In the genomic region with DNA sequence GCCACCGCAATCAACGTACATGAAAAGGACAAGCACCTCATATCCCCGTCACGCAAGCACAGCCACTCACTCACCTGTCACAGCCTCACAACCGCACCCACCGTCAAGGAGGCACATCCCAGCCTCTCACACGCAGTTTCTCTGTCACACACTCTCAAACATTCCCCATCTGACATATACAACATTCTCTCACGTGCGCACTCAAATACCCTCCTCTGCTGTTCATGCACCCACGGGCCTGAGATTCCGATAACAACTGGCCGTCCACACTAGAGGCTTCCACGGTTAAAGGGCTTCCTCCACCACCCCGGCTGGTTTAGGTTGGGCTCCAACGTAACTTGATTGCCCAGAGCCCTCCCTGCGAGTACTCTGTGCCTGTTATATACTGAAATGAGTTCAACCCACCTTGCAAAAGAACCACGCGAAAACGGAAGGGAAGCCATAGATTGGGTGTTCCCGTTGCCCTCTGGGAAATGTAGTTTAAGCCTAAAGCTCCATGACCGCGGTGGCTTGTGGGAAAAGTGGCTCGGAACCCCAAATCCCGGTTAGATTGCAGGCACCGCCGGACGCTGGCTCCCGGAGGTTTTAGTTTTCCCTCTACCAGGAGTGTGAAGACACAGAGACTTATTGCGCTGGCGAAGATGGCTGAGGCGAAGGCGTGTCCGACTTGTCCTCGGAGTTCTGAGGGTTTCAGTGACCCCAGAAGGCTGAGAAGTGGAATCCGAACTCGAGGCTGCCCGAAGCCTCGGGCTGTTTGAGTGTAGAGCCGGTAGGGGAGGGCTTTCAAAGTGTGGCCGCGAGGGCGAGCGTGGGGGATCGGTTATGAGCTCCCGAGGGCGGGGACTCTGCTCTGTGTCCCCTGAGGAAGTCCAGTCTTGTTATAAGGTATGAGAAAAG, we compare ENCODE assay signal across 1 cellular context.
TF ChIP-seq lines count a peak whose summit lies in the region.

Gene ZNF573 (minus strand): TSS at position 448 of the 897 bp plus-strand sequence. CDS start 5,857 bp downstream, outside the sequence.

TF ChIP-seq in HepG2, 621 proteins besides CTCF, POLR2A, EP300 and RAD21 (continued from another document and continues in another):
- TF ChIP-seq ZBTB7B (CRISPR knock-in tag; IDR thresholded peaks at IDR 0.05) (peak; percentile 24; the same call in 1 of the 2 replicates), ZNF7 (CRISPR knock-in tag; IDR thresholded peaks at IDR 0.05) (no peak), ZNF678 (CRISPR knock-in tag; IDR thresholded peaks at IDR 0.05) (no peak; the same call in 1 of the 2 replicates), NFYB (CRISPR knock-in tag; IDR thresholded peaks at IDR 0.05) (peak; percentile 35; the same call in 1 of the 2 replicates), HMGA1 (CRISPR knock-in tag; conservative IDR thresholded peaks at IDR 0.05) (no peak), ZFP36L2 (CRISPR knock-in tag; IDR thresholded peaks at IDR 0.05) (no peak), SIN3B (IDR thresholded peaks at IDR 0.05; ENCODE audit: low read length) (no peak), CCDC6 (CRISPR knock-in tag; IDR thresholded peaks at IDR 0.05) (peak; percentile 56; the same call in 1 of the 2 replicates), HDAC6 (IDR thresholded peaks at IDR 0.05; ENCODE audit: low read depth, low read length) (no peak), SETDB1 (CRISPR knock-in tag; IDR thresholded peaks at IDR 0.05; ENCODE audit: borderline replicate concordance) (no peak), KLF11 (CRISPR knock-in tag; IDR thresholded peaks at IDR 0.05) (no peak), CBFB (CRISPR knock-in tag; IDR thresholded peaks at IDR 0.05) (no peak), LCORL (IDR thresholded peaks at IDR 0.05) (no peak), LCORL (CRISPR knock-in tag; IDR thresholded peaks at IDR 0.05) (no peak; the same call in 1 of the 2 replicates), ZFP82 (CRISPR knock-in tag; IDR thresholded peaks at IDR 0.05; ENCODE audit: borderline replicate concordance) (no peak), CREB3 (CRISPR knock-in tag; IDR thresholded peaks at IDR 0.05) (no peak), HOXA3 (CRISPR knock-in tag; IDR thresholded peaks at IDR 0.05) (peak; percentile 54; the same call in 1 of the 2 replicates), ZNF207 (IDR thresholded peaks at IDR 0.05; ENCODE audit: borderline replicate concordance) (no peak), ZSCAN25 (CRISPR knock-in tag; IDR thresholded peaks at IDR 0.05) (peak; percentile 69), NONO (IDR thresholded peaks at IDR 0.05) (no peak), NONO (CRISPR knock-in tag; conservative IDR thresholded peaks at IDR 0.05) (0 out of 2 replicates have a peak, but pooled peaks have one; percentile 48), NBN (conservative IDR thresholded peaks at IDR 0.05) (no peak), ZNF766 (CRISPR knock-in tag; IDR thresholded peaks at IDR 0.05; ENCODE audit: borderline replicate concordance) (no peak), RXRA (CRISPR knock-in tag; IDR thresholded peaks at IDR 0.05) (no peak), ZNF496 (CRISPR knock-in tag; IDR thresholded peaks at IDR 0.05; ENCODE audit: insufficient replicate concordance) (no peak), SNRNP70 (IDR thresholded peaks at IDR 0.05; ENCODE audit: low read depth, low read length) (no peak), TP53 (CRISPR knock-in tag; conservative IDR thresholded peaks at IDR 0.05) (no peak), MED1 (CRISPR knock-in tag; IDR thresholded peaks at IDR 0.05) (0 out of 2 replicates have a peak, but pooled peaks have one; percentile 28), HNRNPK (IDR thresholded peaks at IDR 0.05; ENCODE audit: low read depth, low read length, poor library complexity, severe bottlenecking) (no peak), PCBP2 (optimal IDR thresholded peaks at IDR 0.05; ENCODE audit: low read depth, low read length, poor library complexity, severe bottlenecking) (no peak), JARID2 (CRISPR knock-in tag; IDR thresholded peaks at IDR 0.05; ENCODE audit: insufficient replicate concordance) (no peak), MATR3 (CRISPR knock-in tag; IDR thresholded peaks at IDR 0.05) (no peak), ZNF296 (CRISPR knock-in tag; conservative IDR thresholded peaks at IDR 0.05) (no peak), FOXM1 (CRISPR knock-in tag; IDR thresholded peaks at IDR 0.05) (no peak), FOXA3 (CRISPR knock-in tag; IDR thresholded peaks at IDR 0.05) (no peak), ZBTB37 (CRISPR knock-in tag; IDR thresholded peaks at IDR 0.05) (no peak), PTBP1 (IDR thresholded peaks at IDR 0.05; ENCODE audit: low read depth, low read length, poor library complexity, severe bottlenecking) (no peak), ZNF501 (CRISPR knock-in tag; IDR thresholded peaks at IDR 0.05) (peak; percentile 91), ZNF747 (CRISPR knock-in tag; IDR thresholded peaks at IDR 0.05; ENCODE audit: borderline replicate concordance) (no peak), RFXAP (CRISPR knock-in tag; IDR thresholded peaks at IDR 0.05; ENCODE audit: borderline replicate concordance) (no peak), KAT8 (CRISPR knock-in tag; IDR thresholded peaks at IDR 0.05) (peak; percentile 70), ZNF891 (CRISPR knock-in tag; IDR thresholded peaks at IDR 0.05) (peak; percentile 39)
- TF ChIP-seq, protein P1, sequence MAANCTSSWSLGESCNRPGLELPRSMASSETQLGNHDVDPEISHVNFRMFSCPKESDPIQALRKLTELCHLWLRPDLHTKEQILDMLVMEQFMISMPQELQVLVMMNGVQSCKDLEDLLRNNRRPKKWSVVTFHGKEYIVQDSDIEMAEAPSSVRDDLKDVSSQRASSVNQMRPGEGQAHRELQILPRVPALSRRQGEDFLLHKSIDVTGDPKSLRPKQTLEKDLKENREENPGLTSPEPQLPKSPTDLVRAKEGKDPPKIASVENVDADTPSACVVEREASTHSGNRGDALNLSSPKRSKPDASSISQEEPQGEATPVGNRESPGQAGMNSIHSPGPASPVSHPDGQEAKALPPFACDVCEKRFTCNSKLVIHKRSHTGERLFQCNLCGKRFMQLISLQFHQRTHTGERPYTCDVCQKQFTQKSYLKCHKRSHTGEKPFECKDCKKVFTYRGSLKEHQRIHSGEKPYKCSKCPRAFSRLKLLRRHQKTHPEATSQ (CRISPR knock-in tag; IDR thresholded peaks at IDR 0.05; ENCODE audit: borderline replicate concordance), result no peak; the same call in 1 of the 2 replicates
- TF ChIP-seq, protein P2, sequence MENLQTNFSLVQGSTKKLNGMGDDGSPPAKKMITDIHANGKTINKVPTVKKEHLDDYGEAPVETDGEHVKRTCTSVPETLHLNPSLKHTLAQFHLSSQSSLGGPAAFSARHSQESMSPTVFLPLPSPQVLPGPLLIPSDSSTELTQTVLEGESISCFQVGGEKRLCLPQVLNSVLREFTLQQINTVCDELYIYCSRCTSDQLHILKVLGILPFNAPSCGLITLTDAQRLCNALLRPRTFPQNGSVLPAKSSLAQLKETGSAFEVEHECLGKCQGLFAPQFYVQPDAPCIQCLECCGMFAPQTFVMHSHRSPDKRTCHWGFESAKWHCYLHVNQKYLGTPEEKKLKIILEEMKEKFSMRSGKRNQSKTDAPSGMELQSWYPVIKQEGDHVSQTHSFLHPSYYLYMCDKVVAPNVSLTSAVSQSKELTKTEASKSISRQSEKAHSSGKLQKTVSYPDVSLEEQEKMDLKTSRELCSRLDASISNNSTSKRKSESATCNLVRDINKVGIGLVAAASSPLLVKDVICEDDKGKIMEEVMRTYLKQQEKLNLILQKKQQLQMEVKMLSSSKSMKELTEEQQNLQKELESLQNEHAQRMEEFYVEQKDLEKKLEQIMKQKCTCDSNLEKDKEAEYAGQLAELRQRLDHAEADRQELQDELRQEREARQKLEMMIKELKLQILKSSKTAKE (CRISPR knock-in tag; IDR thresholded peaks at IDR 0.05; ENCODE audit: borderline replicate concordance), result no peak
- TF ChIP-seq, protein P3, sequence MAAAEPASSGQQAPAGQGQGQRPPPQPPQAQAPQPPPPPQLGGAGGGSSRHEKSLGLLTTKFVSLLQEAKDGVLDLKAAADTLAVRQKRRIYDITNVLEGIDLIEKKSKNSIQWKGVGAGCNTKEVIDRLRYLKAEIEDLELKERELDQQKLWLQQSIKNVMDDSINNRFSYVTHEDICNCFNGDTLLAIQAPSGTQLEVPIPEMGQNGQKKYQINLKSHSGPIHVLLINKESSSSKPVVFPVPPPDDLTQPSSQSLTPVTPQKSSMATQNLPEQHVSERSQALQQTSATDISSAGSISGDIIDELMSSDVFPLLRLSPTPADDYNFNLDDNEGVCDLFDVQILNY (CRISPR knock-in tag; conservative IDR thresholded peaks at IDR 0.05), result no peak
- TF ChIP-seq, protein P4, sequence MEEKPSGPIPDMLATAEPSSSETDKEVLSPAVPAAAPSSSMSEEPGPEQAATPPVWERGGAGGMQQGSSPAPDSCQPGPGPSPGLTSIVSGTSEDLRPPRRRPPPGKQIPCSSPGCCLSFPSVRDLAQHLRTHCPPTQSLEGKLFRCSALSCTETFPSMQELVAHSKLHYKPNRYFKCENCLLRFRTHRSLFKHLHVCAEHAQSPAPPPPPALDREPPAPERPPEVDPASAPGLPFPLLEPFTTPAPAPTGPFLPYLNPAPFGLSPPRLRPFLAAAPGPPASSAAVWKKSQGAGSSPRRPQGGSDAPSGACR (CRISPR knock-in tag; IDR thresholded peaks at IDR 0.05), result peak; percentile 51; the same call in 1 of the 2 replicates
- TF ChIP-seq, protein P5, sequence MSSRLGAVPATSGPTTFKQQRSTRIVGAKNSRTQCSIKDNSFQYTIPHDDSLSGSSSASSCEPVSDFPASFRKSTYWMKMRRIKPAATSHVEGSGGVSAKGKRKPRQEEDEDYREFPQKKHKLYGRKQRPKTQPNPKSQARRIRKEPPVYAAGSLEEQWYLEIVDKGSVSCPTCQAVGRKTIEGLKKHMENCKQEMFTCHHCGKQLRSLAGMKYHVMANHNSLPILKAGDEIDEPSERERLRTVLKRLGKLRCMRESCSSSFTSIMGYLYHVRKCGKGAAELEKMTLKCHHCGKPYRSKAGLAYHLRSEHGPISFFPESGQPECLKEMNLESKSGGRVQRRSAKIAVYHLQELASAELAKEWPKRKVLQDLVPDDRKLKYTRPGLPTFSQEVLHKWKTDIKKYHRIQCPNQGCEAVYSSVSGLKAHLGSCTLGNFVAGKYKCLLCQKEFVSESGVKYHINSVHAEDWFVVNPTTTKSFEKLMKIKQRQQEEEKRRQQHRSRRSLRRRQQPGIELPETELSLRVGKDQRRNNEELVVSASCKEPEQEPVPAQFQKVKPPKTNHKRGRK (CRISPR knock-in tag; IDR thresholded peaks at IDR 0.05), result no peak
- TF ChIP-seq, protein P6, sequence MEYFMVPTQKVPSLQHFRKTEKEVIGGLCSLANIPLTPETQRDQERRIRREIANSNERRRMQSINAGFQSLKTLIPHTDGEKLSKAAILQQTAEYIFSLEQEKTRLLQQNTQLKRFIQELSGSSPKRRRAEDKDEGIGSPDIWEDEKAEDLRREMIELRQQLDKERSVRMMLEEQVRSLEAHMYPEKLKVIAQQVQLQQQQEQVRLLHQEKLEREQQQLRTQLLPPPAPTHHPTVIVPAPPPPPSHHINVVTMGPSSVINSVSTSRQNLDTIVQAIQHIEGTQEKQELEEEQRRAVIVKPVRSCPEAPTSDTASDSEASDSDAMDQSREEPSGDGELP (IDR thresholded peaks at IDR 0.05; ENCODE audit: borderline replicate concordance, low read depth), result no peak
- TF ChIP-seq, protein P7, sequence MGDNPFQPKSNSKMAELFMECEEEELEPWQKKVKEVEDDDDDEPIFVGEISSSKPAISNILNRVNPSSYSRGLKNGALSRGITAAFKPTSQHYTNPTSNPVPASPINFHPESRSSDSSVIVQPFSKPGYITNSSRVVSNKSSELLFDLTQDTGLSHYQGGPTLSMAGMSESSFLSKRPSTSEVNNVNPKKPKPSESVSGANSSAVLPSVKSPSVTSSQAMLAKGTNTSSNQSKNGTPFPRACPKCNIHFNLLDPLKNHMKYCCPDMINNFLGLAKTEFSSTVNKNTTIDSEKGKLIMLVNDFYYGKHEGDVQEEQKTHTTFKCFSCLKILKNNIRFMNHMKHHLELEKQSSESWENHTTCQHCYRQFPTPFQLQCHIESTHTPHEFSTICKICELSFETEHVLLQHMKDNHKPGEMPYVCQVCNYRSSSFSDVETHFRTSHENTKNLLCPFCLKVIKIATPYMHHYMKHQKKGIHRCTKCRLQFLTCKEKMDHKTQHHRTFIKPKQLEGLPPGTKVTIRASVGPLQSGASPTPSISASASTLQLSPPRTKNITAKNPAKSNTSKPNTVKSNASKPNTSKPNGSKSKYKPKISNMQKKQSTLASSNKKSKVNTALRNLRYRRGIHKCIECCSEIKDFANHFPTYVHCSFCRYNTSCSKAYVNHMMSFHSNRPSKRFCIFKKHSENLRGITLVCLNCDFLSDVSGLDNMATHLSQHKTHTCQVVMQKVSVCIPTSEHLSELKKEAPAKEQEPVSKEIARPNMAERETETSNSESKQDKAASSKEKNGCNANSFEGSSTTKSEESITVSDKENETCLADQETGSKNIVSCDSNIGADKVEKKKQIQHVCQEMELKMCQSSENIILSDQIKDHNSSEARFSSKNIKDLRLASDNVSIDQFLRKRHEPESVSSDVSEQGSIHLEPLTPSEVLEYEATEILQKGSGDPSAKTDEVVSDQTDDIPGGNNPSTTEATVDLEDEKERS (CRISPR knock-in tag; IDR thresholded peaks at IDR 0.05), result peak; percentile 50; the same call in 1 of the 2 replicates
- TF ChIP-seq, protein P8, sequence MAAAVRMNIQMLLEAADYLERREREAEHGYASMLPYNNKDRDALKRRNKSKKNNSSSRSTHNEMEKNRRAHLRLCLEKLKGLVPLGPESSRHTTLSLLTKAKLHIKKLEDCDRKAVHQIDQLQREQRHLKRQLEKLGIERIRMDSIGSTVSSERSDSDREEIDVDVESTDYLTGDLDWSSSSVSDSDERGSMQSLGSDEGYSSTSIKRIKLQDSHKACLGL (CRISPR knock-in tag; IDR thresholded peaks at IDR 0.05), result peak; percentile 45; the same call in 1 of the 2 replicates
